Comparison of ENCODE assay signal across 12 cellular contexts in the genomic region with DNA sequence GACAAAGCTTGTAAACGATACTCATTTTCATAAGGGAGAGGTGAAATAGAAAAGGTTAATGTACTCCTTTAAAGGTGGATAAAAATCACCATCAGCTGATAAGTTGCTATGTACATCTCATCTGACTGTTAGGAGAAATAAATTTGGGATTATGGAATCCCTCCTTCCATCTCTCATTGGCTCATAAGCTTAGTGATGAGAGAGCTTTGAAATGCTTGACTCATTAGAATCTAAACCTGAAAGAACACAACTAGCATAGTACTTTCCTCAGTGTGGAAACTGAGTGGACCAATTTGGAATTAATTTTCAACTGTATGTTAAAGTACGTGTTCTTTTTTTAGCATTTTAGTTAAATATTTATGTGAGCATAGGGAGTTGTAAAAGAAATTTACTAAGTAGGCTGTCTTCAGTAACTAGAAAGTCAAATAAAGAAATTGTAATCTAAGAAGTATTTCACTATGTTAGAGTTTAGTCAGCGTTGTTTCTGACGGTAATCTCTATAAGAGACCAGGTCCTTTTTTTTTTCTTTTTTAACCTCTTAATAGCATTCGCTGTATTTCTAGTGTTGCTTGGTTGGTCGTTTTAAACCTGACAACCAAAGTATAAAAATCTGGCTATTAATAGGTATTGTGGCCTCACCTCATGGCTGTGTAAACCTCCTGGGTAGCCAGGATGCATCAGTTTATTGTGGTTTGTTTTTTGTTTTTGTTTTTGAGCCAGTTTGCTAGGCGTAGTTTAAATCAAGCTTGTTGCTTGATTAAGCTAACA. TPM values are rescaled to one million over a fixed set of nuclear protein-coding genes. Genes with fewer than 3 reads are reported as not detected.
DNase-seq lines count a peak whose midpoint lies in the region; ATAC-seq, FAIRE-seq and TF ChIP-seq lines count a peak whose summit lies in the region.
"Had no signal": no experiment of that assay in that cellular context is flagged by ENCODE, and none has a peak within 500 bp of the region (broad histone marks: within the 10 kb centered on the region; RNA-seq: fewer than 3 reads in every experiment).

No MANE protein-coding gene starts in this region.

- H3K27me3 ChIP-seq in Caco-2 (replicated peaks; ENCODE audit: control insufficient read depth, insufficient read depth, low read length) (no peaks in the 10 kb centered on the region), bronchial epithelial cell (ENCODE audit: control insufficient read depth, insufficient read depth, low read length) (no peaks in the 10 kb centered on the region), spleen (replicated peaks in 1 of 7) (no peaks in the 10 kb centered on the region), small intestine (ENCODE audit: control insufficient read depth in 2 of 2, insufficient read depth in 2 of 2, low read length in 2 of 2) (no peaks in the 10 kb centered on the region)

- H3K27ac ChIP-seq in spleen: no peak overlapping the region
- H3K27ac ChIP-seq in small intestine (ENCODE audit: low read depth in 1 of 2, low read length in 1 of 2): no peak overlapping the region

- H3K4me3 ChIP-seq in Caco-2 (ENCODE audit: low read depth, low read length) (no peak overlapping the region), bronchial epithelial cell (ENCODE audit: low read depth, low read length) (no peak overlapping the region), spleen (no peak overlapping the region), small intestine (ENCODE audit: low read depth in 1 of 2, low read length in 2 of 2) (no peak overlapping the region)

- H3K27me3 Mint-ChIP-seq in Caco-2 (ENCODE audit: insufficient read depth, unreplicated experiment): no peaks in the 10 kb centered on the region

- H3K9me3 ChIP-seq in Caco-2 (no peaks in the 10 kb centered on the region), spleen (no peaks in the 10 kb centered on the region), small intestine (ENCODE audit: control insufficient read depth, low read depth) (no peaks in the 10 kb centered on the region)

- H3K4me1 Mint-ChIP-seq in Caco-2 (ENCODE audit: low read depth, unreplicated experiment): peaks cover 11% of the 10 kb centered on the region

- peaks cover 8% of the 10 kb centered on the region; the same call in 1 of the 2 replicates for H3K4me1 ChIP-seq in Caco-2
- no peaks in the 10 kb centered on the region for H3K4me1 ChIP-seq in spleen
- H3K4me1 ChIP-seq in small intestine (ENCODE audit: control insufficient read depth in 2 of 2, insufficient read depth in 1 of 2, low read depth in 1 of 2, low read length in 1 of 2): no peaks in the 10 kb centered on the region

- intact Hi-C loops in Caco-2 (cut with micrococcal nuclease; ENCODE audit: unreplicated experiment) (no loop called here), spleen (cut with DNase I; ENCODE audit: low total_unique reads) (no loop called here)

- FAIRE-seq in bronchial epithelial cell (lab: Jason Lieb, UNC): no peak
- no peak for FAIRE-seq in small intestine (lab: Jason Lieb, UNC)

- DNase-seq in Caco-2 (no peak), NCI-H226 (peak; percentile 22), bronchial epithelial cell (ENCODE audit: low read depth) (peak; percentile 58), myocyte (ENCODE audit: low read depth) (peak; percentile 42), spleen (no peak), small intestine (no peak), NCI-H2171 (lab: John Stamatoyannopoulos, UW) (no peak)
- DNase-seq: central memory CD4-positive, alpha-beta T cell; NCI-H187 treated with DMSO at 0.1 percent for 48 hours; RPMI8226 had no signal

- H3K36me3 ChIP-seq in Caco-2 (ENCODE audit: control insufficient read depth, insufficient read depth, low read length) (no peaks in the 10 kb centered on the region; the same call in none of the 2 replicates), bronchial epithelial cell (ENCODE audit: control insufficient read depth, insufficient read depth, low read length) (no peaks in the 10 kb centered on the region), spleen (peaks cover 4 to 100% (median 52%) of the 10 kb centered on the region in 6 donors), small intestine (ENCODE audit: control insufficient read depth in 2 of 2, insufficient read depth in 2 of 2, low read length in 2 of 2) (peaks cover 3 to 23% of the 10 kb centered on the region in 2 donors)

- H3K36me3 Mint-ChIP-seq in Caco-2 (ENCODE audit: insufficient read depth, unreplicated experiment): peaks cover 13% of the 10 kb centered on the region

- 80 to 86% (median 83%) methylated on average over 7 of the region's 7 CpGs for WGBS in spleen, 5 donors
- WGBS in small intestine, 3 donors: 71 to 86% (median 75%) methylated on average over 7 of the region's 7 CpGs

- POLR2A ChIA-PET in Caco-2 (lab: Charles Lee): no interaction called here

- peak overlapping the region; percentile 40 for H3K27ac Mint-ChIP-seq in Caco-2 (ENCODE audit: unreplicated experiment)

- no peaks in the 10 kb centered on the region for H3K9me3 Mint-ChIP-seq in Caco-2 (ENCODE audit: unreplicated experiment)

- TF ChIP-seq CTCF in Caco-2 (IDR thresholded peaks at IDR 0.05; ENCODE audit: insufficient read depth in 1 of 2, low read depth in 1 of 2, low read length in 1 of 2, severe bottlenecking in 1 of 2, unreplicated experiment in 1 of 2) (no peak), bronchial epithelial cell (IDR thresholded peaks at IDR 0.05; ENCODE audit: insufficient read depth, low read length, severe bottlenecking) (no peak), spleen (IDR thresholded peaks at IDR 0.05 in 8 of 11, conservative IDR thresholded peaks at IDR 0.05 in 3 of 11) (no peak)

- TF ChIP-seq POLR2A in spleen (IDR thresholded peaks at IDR 0.05): no peak

- ATAC-seq in GM18498 (IDR thresholded peaks at IDR 0.05; ENCODE audit: unreplicated experiment): no peak
- ATAC-seq: HCT116 had no signal

- BruUV-seq in Caco-2 (replicated peaks; lab: Mats Ljungman, UMichigan): no TSS peak

- CTCF ChIA-PET in Caco-2 (lab: Charles Lee): interaction anchor here (0.6 to 0.9 kb wide), 2 partner anchors 29 to 35 kb away, joined by 3 to 4 read pairs; partner anchors contain the start of gene FHIP2A

- no peak overlapping the region for H3K4me3 Mint-ChIP-seq in Caco-2 (ENCODE audit: unreplicated experiment)

RNA-seq across cellular contexts. Expression of gene FHIP2A, which starts 34.4 kb away (rescaled TPM):
- 15.2 and 15.3 TPM in 2 replicates for total RNA-seq in Caco-2 (2022)
- 6.8 and 7.9 TPM in 2 replicates for total RNA-seq in bronchial epithelial cell
- 18.3 and 20.0 TPM in 2 replicates for total RNA-seq in myocyte
- 11.5 TPM for polyA plus RNA-seq in myocyte (2012)
- 10 to 100 TPM; 28.2 to 37.5 (median 28.7) TPM for total RNA-seq in spleen
- 1 to 10 TPM; 4.6 to 6.4 (median 5.2) TPM for polyA plus RNA-seq in spleen
- polyA plus RNA-seq in small intestine: 10 to 100 TPM in 1 of 3 donors, 1 to 10 TPM in 2; 4.9 to 11.2 (median 8.1) TPM

Comparison
In these comparisons a context has a peak if more than half of its experiments do, and no peak if none do; other contexts are left out.
1. DNase-seq: peak in NCI-H226 (single experiment), bronchial epithelial cell (single experiment) and myocyte (single experiment); none in Caco-2 (0 of 2), spleen (single experiment), small intestine (single experiment) and NCI-H2171 (single experiment).